Comparison of ENCODE assay signal across 9 cellular contexts in genomic region chr12:109927622-109928021, GRCh38. TPM values are rescaled to one million over a fixed set of nuclear protein-coding genes. Genes with fewer than 3 reads are reported as not detected.
DNase-seq lines count a peak whose midpoint lies in the region; ATAC-seq, FAIRE-seq and TF ChIP-seq lines count a peak whose summit lies in the region.
"Had no signal": no experiment of that assay in that cellular context is flagged by ENCODE, and none has a peak within 500 bp of the region (broad histone marks: within the 10 kb centered on the region; RNA-seq: fewer than 3 reads in every experiment).

No MANE protein-coding gene starts in this region.

- intact Hi-C loops in colonic mucosa (cut with DNase I) = no loop called here
- intact Hi-C loops in natural killer cell (cut with micrococcal nuclease) = loop anchor here (1.0 kb wide), 1 partner anchor 74 kb away; no protein-coding TSS in a partner anchor

- H3K9me3 Mint-ChIP-seq in natural killer cell = no peaks in the 10 kb centered on the region

- no peak overlapping the region for H3K9ac ChIP-seq in colonic mucosa (ENCODE audit: low read depth in 2 of 2, low read length in 2 of 2)

- peak; percentile 47; the same call in 1 of the 2 replicates for TF ChIP-seq RAD21 in Ishikawa (IDR thresholded peaks at IDR 0.05; ENCODE audit: low read depth)

- peaks cover 13% of the 10 kb centered on the region for H3K36me3 ChIP-seq in WERI-Rb-1
- H3K36me3 ChIP-seq in colonic mucosa = no peaks in the 10 kb centered on the region

- FAIRE-seq in D721Med (lab: Jason Lieb, UNC) (no peak), GM12892 (lab: Jason Lieb, UNC) (no peak)

- no peak overlapping the region for H3K4me3 Mint-ChIP-seq in natural killer cell

- TF ChIP-seq POLR2A in GM12892 (IDR thresholded peaks at IDR 0.05; ENCODE audit: low read depth, low read length) = no peak

- no peak for DNase-seq in D721Med (ENCODE audit: insufficient read length, low spot score)
- peak; percentile 46 for DNase-seq in WERI-Rb-1
- peak; percentile 40 for DNase-seq in colonic mucosa
- peak; percentile 23 for DNase-seq in natural killer cell
- DNase-seq in retina = no peak
- no peak for DNase-seq in GM12892 (ENCODE audit: insufficient read length)

- peaks cover 0 to 6% of the 10 kb centered on the region in 2 donors for H3K4me1 Mint-ChIP-seq in natural killer cell

- H3K27ac ChIP-seq in WERI-Rb-1 (no peak overlapping the region), colonic mucosa (no peak overlapping the region)
- H3K27ac ChIP-seq: SK-N-MC had no signal

- TF ChIP-seq CTCF in D721Med (IDR thresholded peaks at IDR 0.05; ENCODE audit: insufficient read depth, missing control alignments) (peak; percentile 59), WERI-Rb-1 (IDR thresholded peaks at IDR 0.05; ENCODE audit: low read depth, low read length) (peak; percentile 85), colonic mucosa (IDR thresholded peaks at IDR 0.05) (peak; percentile 56), natural killer cell (IDR thresholded peaks at IDR 0.05) (peak; percentile 40)

- H3K4me1 ChIP-seq in colonic mucosa = no peaks in the 10 kb centered on the region

- H3K27me3 Mint-ChIP-seq in natural killer cell (ENCODE audit: low read depth in 2 of 2) = no peaks in the 10 kb centered on the region

- peak overlapping the region; percentile 36 to 60 for H3K27ac Mint-ChIP-seq in natural killer cell

- peak; percentile 56 to 82 (median 67) for ATAC-seq in natural killer cell
- no peak for ATAC-seq in HG03460 (IDR thresholded peaks at IDR 0.05; ENCODE audit: unreplicated experiment)

- H3K36me3 Mint-ChIP-seq in natural killer cell = peaks cover 19% of the 10 kb centered on the region

- TF ChIP-seq EP300 in Ishikawa (IDR thresholded peaks at IDR 0.05; ENCODE audit: borderline replicate concordance) = no peak

- H3K9me3 ChIP-seq in WERI-Rb-1 (ENCODE audit: severe bottlenecking) (no peaks in the 10 kb centered on the region), colonic mucosa (no peaks in the 10 kb centered on the region)

- no peak overlapping the region for H3K4me3 ChIP-seq in WERI-Rb-1 (ENCODE audit: low read depth, low read length)
- no peak overlapping the region for H3K4me3 ChIP-seq in colonic mucosa
- H3K4me3 ChIP-seq: SK-N-MC had no signal

- no peaks in the 10 kb centered on the region for H3K27me3 ChIP-seq in WERI-Rb-1 (ENCODE audit: insufficient read depth, low read depth, severe bottlenecking)
- no peaks in the 10 kb centered on the region for H3K27me3 ChIP-seq in colonic mucosa

TF ChIP-seq in Ishikawa, 13 proteins besides CTCF, POLR2A, EP300 and RAD21:
- no peak for TF ChIP-seq USF1 (IDR thresholded peaks at IDR 0.05)
- TF ChIP-seq EGR1 (IDR thresholded peaks at IDR 0.05) = no peak
- no peak for TF ChIP-seq TEAD4 (IDR thresholded peaks at IDR 0.05)
- TF ChIP-seq YY1 (IDR thresholded peaks at IDR 0.05; ENCODE audit: low read depth) = no peak
- no peak for TF ChIP-seq NFIC (IDR thresholded peaks at IDR 0.05)

RNA-seq across cellular contexts. Expression of gene TCHP, which starts 27.5 kb away (rescaled TPM):
- 10 to 100 TPM; 11.4 to 27.0 TPM for total RNA-seq in colonic mucosa
- 10 to 100 TPM; 33.7 to 42.5 (median 38.7) TPM for total RNA-seq in natural killer cell
- polyA plus RNA-seq in GM12892 (2012; ENCODE audit: missing spikeins) = 8.5 TPM

RNA-seq across cellular contexts. Expression of gene GLTP, which starts 47.3 kb away (rescaled TPM):
- total RNA-seq in colonic mucosa (10 to 100 TPM; 72.0 to 76.3 TPM), natural killer cell (10 to 100 TPM; 48.6 to 52.8 (median 49.2) TPM)
- 21.2 TPM for polyA plus RNA-seq in GM12892 (2012; ENCODE audit: missing spikeins)

Comparison
In these comparisons a context has a peak if more than half of its experiments do, and no peak if none do; other contexts are left out.
1. DNase-seq: peak in WERI-Rb-1 (single experiment), colonic mucosa (single experiment) and natural killer cell (single experiment); none in D721Med (single experiment), retina (single experiment) and GM12892 (single experiment).
2. Peak in every context shown above with its lines, with median percentiles within 50 percentile points of each other: CTCF ChIP-seq.